8 cellular contexts compared by ENCODE assay signal in genomic region chr12:6535960-6536847, GRCh38. TPM values are rescaled to one million over a fixed set of nuclear protein-coding genes. Genes with fewer than 3 reads are reported as not detected.
DNase-seq lines count a peak whose midpoint lies in the region; ATAC-seq and TF ChIP-seq lines count a peak whose summit lies in the region.

No MANE protein-coding gene starts in this region.

- ATAC-seq in HG02610 (IDR thresholded peaks at IDR 0.05; ENCODE audit: unreplicated experiment), result no peak

- H3K79me2 ChIP-seq in parathyroid adenoma, result peaks cover 6% of the 10 kb centered on the region

- H3K4me1 Mint-ChIP-seq in endothelial cell (ENCODE audit: unreplicated experiment), result peaks cover 43% of the 10 kb centered on the region

- no peak overlapping the region for H2AFZ ChIP-seq in parathyroid adenoma

- H3K4me2 ChIP-seq in parathyroid adenoma (ENCODE audit: low read length), result peak overlapping the region; percentile 99

- peak overlapping the region; percentile 95 for H3K4me3 Mint-ChIP-seq in endothelial cell (ENCODE audit: unreplicated experiment)

- H3K27ac Mint-ChIP-seq in endothelial cell (ENCODE audit: unreplicated experiment), result peak overlapping the region; percentile 95

- peak overlapping the region; percentile 88 for H3K9ac ChIP-seq in ES-I3 (ENCODE audit: low read depth, low read length)
- no peak overlapping the region for H3K9ac ChIP-seq in parathyroid adenoma

- H3K27me3 ChIP-seq in SJCRH30, result no peaks in the 10 kb centered on the region
- H3K27me3 ChIP-seq in parathyroid adenoma (ENCODE audit: control insufficient read depth, insufficient read depth, low read length), result no peaks in the 10 kb centered on the region

- H3K4me3 ChIP-seq in SJCRH30, result peak overlapping the region; percentile 94
- H3K4me3 ChIP-seq in parathyroid adenoma (ENCODE audit: low read depth, low read length), result peak overlapping the region; percentile 96

- H3K9me3 ChIP-seq in ES-I3 (ENCODE audit: control insufficient read depth, insufficient read depth, low read length) (no peaks in the 10 kb centered on the region), SJCRH30 (replicated peaks) (no peaks in the 10 kb centered on the region), parathyroid adenoma (ENCODE audit: control insufficient read depth, low read length) (no peaks in the 10 kb centered on the region)

- no peak for DNase-seq in SJCRH30
- no peak for DNase-seq in endothelial cell (ENCODE audit: low spot score)
- DNase-seq in NCI-H345 (lab: John Stamatoyannopoulos, UW), result no peak
- DNase-seq in NCI-H345 treated with DMSO at 0.1 percent for 48 hours (lab: John Stamatoyannopoulos, UW; ENCODE audit: unreplicated experiment), result no peak
- DNase-seq in dedifferentiated amniotic fluid mesenchymal stem cell (ENCODE audit: extremely low spot score), result no peak

- H3K9me3 Mint-ChIP-seq in endothelial cell (ENCODE audit: unreplicated experiment), result no peaks in the 10 kb centered on the region

- peaks cover 16% of the 10 kb centered on the region for H3K36me3 Mint-ChIP-seq in endothelial cell (ENCODE audit: low read depth, unreplicated experiment)

- peaks cover 31% of the 10 kb centered on the region for H3K27me3 Mint-ChIP-seq in endothelial cell (ENCODE audit: unreplicated experiment)

- H3K4me1 ChIP-seq in ES-I3 (ENCODE audit: insufficient read depth, low read length), result peaks cover 20% of the 10 kb centered on the region
- H3K4me1 ChIP-seq in SJCRH30, result peaks cover 18% of the 10 kb centered on the region; the same call in 1 of the 2 replicates
- peaks cover 21% of the 10 kb centered on the region for H3K4me1 ChIP-seq in parathyroid adenoma

- H3K27ac ChIP-seq in SJCRH30 (peak overlapping the region; percentile 93), parathyroid adenoma (peak overlapping the region; percentile 93)

- peaks cover 26% of the 10 kb centered on the region for H3K36me3 ChIP-seq in ES-I3 (ENCODE audit: insufficient read depth, low read length)
- H3K36me3 ChIP-seq in SJCRH30, result peaks cover 48% of the 10 kb centered on the region
- no peaks in the 10 kb centered on the region for H3K36me3 ChIP-seq in parathyroid adenoma (ENCODE audit: control insufficient read depth, insufficient read depth, low read length)

- TF ChIP-seq CTCF in endothelial cell (IDR thresholded peaks at IDR 0.05; ENCODE audit: unreplicated experiment), result no peak
- no peak for TF ChIP-seq CTCF in parathyroid adenoma (IDR thresholded peaks at IDR 0.05)

RNA-seq across cellular contexts. Expression of gene GAPDH, which starts 1.9 kb away (rescaled TPM):
- 4,776 and 4,843 TPM in 2 replicates for total RNA-seq in SJCRH30 (2014; rRNA removed; shearing (Covaris generic))
- total RNA-seq in endothelial cell (ENCODE audit: unreplicated experiment), result 2,393 TPM

RNA-seq across cellular contexts. Expression of gene IFFO1, which starts 19.6 kb away (rescaled TPM):
- 10.3 and 13.8 TPM in 2 replicates for total RNA-seq in SJCRH30 (2014; rRNA removed; shearing (Covaris generic))
- 82.2 TPM for total RNA-seq in endothelial cell (ENCODE audit: unreplicated experiment)

RNA-seq across cellular contexts. Expression of gene NOP2, which starts 31.9 kb away (rescaled TPM):
- 63.8 and 67.7 TPM in 2 replicates for total RNA-seq in SJCRH30 (2014; rRNA removed; shearing (Covaris generic))
- 37.5 TPM for total RNA-seq in endothelial cell (ENCODE audit: unreplicated experiment)

RNA-seq across cellular contexts. Expression of gene NCAPD2, which starts 42.3 kb away (rescaled TPM):
- 215 and 218 TPM in 2 replicates for total RNA-seq in SJCRH30 (2014; rRNA removed; shearing (Covaris generic))
- 25.3 TPM for total RNA-seq in endothelial cell (ENCODE audit: unreplicated experiment)

RNA-seq across cellular contexts. Expression of gene MRPL51, which starts 43.1 kb away (rescaled TPM):
- total RNA-seq in SJCRH30 (2014; rRNA removed; shearing (Covaris generic)), result 200 and 208 TPM in 2 replicates
- total RNA-seq in endothelial cell (ENCODE audit: unreplicated experiment), result 168 TPM
